In genomic region chr16:31086629-31086906, GRCh38 we compare ENCODE assay signal across 26 cellular contexts.
"Had no signal": no experiment of that assay in that cellular context is flagged by ENCODE, and none has a peak within 500 bp of the region (broad histone marks: within the 10 kb centered on the region; RNA-seq: fewer than 3 reads in every experiment).

No MANE protein-coding gene starts in this region.

- H3K4me3 ChIP-seq: cardiac muscle cell, MG63, Peyer's patch, SK-N-MC had no signal

- H3K27me3 Mint-ChIP-seq: activated CD4-positive, alpha-beta memory T cell treated with anti-CD3 and anti-CD28 coated beads, Interleukin-2, amount 10 ng/mL, durations not matched to agents 7 days and 5 days had no signal

- H3K27ac Mint-ChIP-seq: activated CD4-positive, alpha-beta memory T cell treated with anti-CD3 and anti-CD28 coated beads, Interleukin-2, amount 10 ng/mL, durations not matched to agents 7 days and 5 days had no signal

- H3K27ac ChIP-seq: brain microvascular endothelial cell, cardiac muscle cell, Peyer's patch, SK-N-MC, VCaP had no signal

- H3K9me3 Mint-ChIP-seq: activated CD4-positive, alpha-beta memory T cell treated with anti-CD3 and anti-CD28 coated beads, Interleukin-2, amount 10 ng/mL, durations not matched to agents 7 days and 5 days; activated naive CD4-positive, alpha-beta T cell treated with anti-CD3 and anti-CD28 coated beads, Interleukin-2, amount 50 U/mL, for 72 hours had no signal

- H3K36me3 ChIP-seq: cardiac muscle cell had no signal

- H3K9me3 ChIP-seq: MG63, Peyer's patch had no signal

- ATAC-seq: activated naive CD4-positive, alpha-beta T cell treated with anti-CD3 and anti-CD28 coated beads, Interleukin-2, amount 50 U/mL, for 72 hours had no signal

- H3K4me3 Mint-ChIP-seq: activated CD4-positive, alpha-beta memory T cell treated with anti-CD3 and anti-CD28 coated beads, Interleukin-2, amount 10 ng/mL, durations not matched to agents 7 days and 5 days had no signal

- DNase-seq: activated CD4-positive, alpha-beta memory T cell treated with anti-CD3 and anti-CD28 coated beads, Interleukin-2, amount 10 ng/mL, durations not matched to agents 7 days and 5 days; activated CD4-positive, alpha-beta T cell treated with anti-CD3 and anti-CD28 coated beads, Interleukin-2, amount 50 U/mL, for 1 hour; activated CD4-positive, CD25-positive, alpha-beta regulatory T cell; activated CD8-positive, alpha-beta memory T cell treated with anti-CD3 and anti-CD28 coated beads, Interleukin-2, amount 50 U/mL, for 48 hours; activated effector memory CD4-positive, alpha-beta T cell treated with anti-CD3 and anti-CD28 coated beads, Interleukin-2, amount 50 U/mL, for 16 hours; activated naive CD4-positive, alpha-beta T cell treated with Interleukin-2 at 50 U/mL for 16 hours; activated T-cell treated with anti-CD3 and anti-CD28 coated beads, Interleukin-2, amount 50 U/mL, for 1 hour; amygdala; brain microvascular endothelial cell; cerebellar nuclear complex; MG63; MV-4-11; NCI-H1092 treated with DMSO at 0.1 percent for 48 hours; NCI-H1417 treated with DMSO at 0.1 percent for 48 hours; NCI-H1694; NCI-H2029 treated with DMSO at 0.1 percent for 48 hours; NCI-H345; NCI-H510A; NCI-H526 treated with DMSO at 0.1 percent for 48 hours; SHP77 treated with DMSO at 0.1 percent for 48 hours; T-helper 1 cell had no signal

- H3K27me3 ChIP-seq: brain microvascular endothelial cell, cardiac muscle cell, MG63, Peyer's patch had no signal
